1 cellular context compared by ENCODE assay signal in the genomic region with DNA sequence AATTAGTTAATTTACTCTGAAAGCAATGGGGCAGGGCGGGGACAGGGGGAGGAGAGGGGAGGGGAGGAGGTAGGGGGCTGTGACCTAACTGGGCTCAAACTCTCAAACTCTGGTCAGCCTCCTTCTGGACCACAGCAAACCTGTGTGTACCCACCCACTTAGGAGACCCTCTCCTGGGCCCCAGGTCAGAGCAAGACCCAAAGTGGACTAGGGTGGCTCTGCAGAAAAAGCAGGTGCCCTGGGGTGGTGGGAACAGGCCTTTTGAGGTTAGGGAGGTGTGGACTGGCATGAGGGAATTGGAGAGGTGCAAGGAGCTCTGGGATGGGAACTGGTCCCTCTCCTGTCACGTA.
TF ChIP-seq lines count a peak whose summit lies in the region.

No MANE protein-coding gene starts in this region.

TF ChIP-seq in HepG2, 621 proteins besides CTCF, POLR2A, EP300 and RAD21 (continued from another document):
- TF ChIP-seq, protein P1, sequence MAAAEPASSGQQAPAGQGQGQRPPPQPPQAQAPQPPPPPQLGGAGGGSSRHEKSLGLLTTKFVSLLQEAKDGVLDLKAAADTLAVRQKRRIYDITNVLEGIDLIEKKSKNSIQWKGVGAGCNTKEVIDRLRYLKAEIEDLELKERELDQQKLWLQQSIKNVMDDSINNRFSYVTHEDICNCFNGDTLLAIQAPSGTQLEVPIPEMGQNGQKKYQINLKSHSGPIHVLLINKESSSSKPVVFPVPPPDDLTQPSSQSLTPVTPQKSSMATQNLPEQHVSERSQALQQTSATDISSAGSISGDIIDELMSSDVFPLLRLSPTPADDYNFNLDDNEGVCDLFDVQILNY (CRISPR knock-in tag; conservative IDR thresholded peaks at IDR 0.05): no peak
- TF ChIP-seq ZBTB8A (CRISPR knock-in tag; IDR thresholded peaks at IDR 0.05; ENCODE audit: borderline replicate concordance, low read depth): no peak
- no peak for TF ChIP-seq NFRKB (IDR thresholded peaks at IDR 0.05)
- no peak for TF ChIP-seq NR2F6 (IDR thresholded peaks at IDR 0.05)
- TF ChIP-seq NR2F6 (CRISPR knock-in tag; IDR thresholded peaks at IDR 0.05): no peak
- no peak for TF ChIP-seq HNRNPK (IDR thresholded peaks at IDR 0.05; ENCODE audit: low read depth, low read length, poor library complexity, severe bottlenecking)
- TF ChIP-seq, protein P2, sequence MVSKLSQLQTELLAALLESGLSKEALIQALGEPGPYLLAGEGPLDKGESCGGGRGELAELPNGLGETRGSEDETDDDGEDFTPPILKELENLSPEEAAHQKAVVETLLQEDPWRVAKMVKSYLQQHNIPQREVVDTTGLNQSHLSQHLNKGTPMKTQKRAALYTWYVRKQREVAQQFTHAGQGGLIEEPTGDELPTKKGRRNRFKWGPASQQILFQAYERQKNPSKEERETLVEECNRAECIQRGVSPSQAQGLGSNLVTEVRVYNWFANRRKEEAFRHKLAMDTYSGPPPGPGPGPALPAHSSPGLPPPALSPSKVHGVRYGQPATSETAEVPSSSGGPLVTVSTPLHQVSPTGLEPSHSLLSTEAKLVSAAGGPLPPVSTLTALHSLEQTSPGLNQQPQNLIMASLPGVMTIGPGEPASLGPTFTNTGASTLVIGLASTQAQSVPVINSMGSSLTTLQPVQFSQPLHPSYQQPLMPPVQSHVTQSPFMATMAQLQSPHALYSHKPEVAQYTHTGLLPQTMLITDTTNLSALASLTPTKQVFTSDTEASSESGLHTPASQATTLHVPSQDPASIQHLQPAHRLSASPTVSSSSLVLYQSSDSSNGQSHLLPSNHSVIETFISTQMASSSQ (IDR thresholded peaks at IDR 0.05; ENCODE audit: low read depth): no peak
- TF ChIP-seq, protein P2 (CRISPR knock-in tag; IDR thresholded peaks at IDR 0.05; ENCODE audit: borderline replicate concordance): no peak
